In genomic region chr22:38489561-38490133, GRCh38 we compare ENCODE assay signal across 14 cellular contexts. TPM values are rescaled to one million over a fixed set of nuclear protein-coding genes. Genes with fewer than 3 reads are reported as not detected.
DNase-seq lines count a peak whose midpoint lies in the region; ATAC-seq, FAIRE-seq and TF ChIP-seq lines count a peak whose summit lies in the region.
"Had no signal": no experiment of that assay in that cellular context is flagged by ENCODE, and none has a peak within 500 bp of the region (broad histone marks: within the 10 kb centered on the region; RNA-seq: fewer than 3 reads in every experiment).

No MANE protein-coding gene starts in this region.

- H3K36me3 ChIP-seq in sigmoid colon (peaks cover 56 to 100% (median 92%) of the 10 kb centered on the region in 4 donors), pancreas (peaks cover 28 to 97% (median 80%) of the 10 kb centered on the region in 3 donors)

- no peak for TF ChIP-seq EP300 in sigmoid colon (IDR thresholded peaks at IDR 0.05)

- peak overlapping the region; percentile 48 for H3K27ac Mint-ChIP-seq in activated CD4-positive, alpha-beta T cell treated with anti-CD3 and anti-CD28 coated beads, Interleukin-2, amount 10 ng/mL, durations not matched to agents 24 days and 14 days
- H3K27ac Mint-ChIP-seq in IgD-negative memory B cell, result peak overlapping the region in 2 of 3 donors; percentile 5 to 55
- H3K27ac Mint-ChIP-seq in endothelial cell (ENCODE audit: unreplicated experiment), result peak overlapping the region; percentile 19

- no peak for FAIRE-seq in pancreas (lab: Jason Lieb, UNC)

- DNase-seq in activated CD4-positive, alpha-beta T cell treated with anti-CD3 and anti-CD28 coated beads, Interleukin-2, amount 10 ng/mL, durations not matched to agents 24 days and 14 days, result no peak
- no peak for DNase-seq in activated CD4-positive, alpha-beta T cell treated with anti-CD3 and anti-CD28 coated beads, Interleukin-2, amount 50 U/mL, for 1 hour
- DNase-seq in endothelial cell (ENCODE audit: low spot score) (no peak), sigmoid colon (no peak), HT-29 (ENCODE audit: low spot score) (no peak), NCI-H748 (lab: John Stamatoyannopoulos, UW; ENCODE audit: unreplicated experiment) (no peak), pancreas (no peak)
- DNase-seq: KBM-7, lower lobe of right lung, NCI-H1930, thyroid gland had no signal

- no peaks in the 10 kb centered on the region for H3K27me3 Mint-ChIP-seq in activated CD4-positive, alpha-beta T cell treated with anti-CD3 and anti-CD28 coated beads, Interleukin-2, amount 10 ng/mL, durations not matched to agents 24 days and 14 days
- H3K27me3 Mint-ChIP-seq in IgD-negative memory B cell (no peaks in the 10 kb centered on the region), endothelial cell (ENCODE audit: unreplicated experiment) (peaks cover 3% of the 10 kb centered on the region)

- no peaks in the 10 kb centered on the region for H3K9me3 Mint-ChIP-seq in activated CD4-positive, alpha-beta T cell treated with anti-CD3 and anti-CD28 coated beads, Interleukin-2, amount 10 ng/mL, durations not matched to agents 24 days and 14 days
- no peaks in the 10 kb centered on the region for H3K9me3 Mint-ChIP-seq in IgD-negative memory B cell
- H3K9me3 Mint-ChIP-seq in endothelial cell (ENCODE audit: unreplicated experiment), result no peaks in the 10 kb centered on the region

- no peak overlapping the region for H3K4me3 ChIP-seq in sigmoid colon
- H3K4me3 ChIP-seq in pancreas, result no peak overlapping the region
- H3K4me3 ChIP-seq: HAP-1, lower lobe of right lung, thyroid gland had no signal

- ATAC-seq in pancreas, result no peak

- TF ChIP-seq CTCF in endothelial cell (IDR thresholded peaks at IDR 0.05; ENCODE audit: unreplicated experiment) (no peak), sigmoid colon (IDR thresholded peaks at IDR 0.05) (no peak), pancreas (IDR thresholded peaks at IDR 0.05) (no peak)

- H3K9me3 ChIP-seq in sigmoid colon (no peaks in the 10 kb centered on the region), pancreas (no peaks in the 10 kb centered on the region)
- H3K9me3 ChIP-seq: HAP-1, lower lobe of right lung, thyroid gland had no signal

- H3K4me1 ChIP-seq in sigmoid colon, result peaks cover 0 to 23% (median 19%) of the 10 kb centered on the region in 4 donors
- peaks cover 7 to 15% (median 15%) of the 10 kb centered on the region in 3 donors for H3K4me1 ChIP-seq in pancreas
- H3K4me1 ChIP-seq: HAP-1, thyroid gland had no signal

- H3K4me1 Mint-ChIP-seq in activated CD4-positive, alpha-beta T cell treated with anti-CD3 and anti-CD28 coated beads, Interleukin-2, amount 10 ng/mL, durations not matched to agents 24 days and 14 days, result peaks cover 36% of the 10 kb centered on the region
- H3K4me1 Mint-ChIP-seq in IgD-negative memory B cell (peaks cover 0 to 5% (median 3%) of the 10 kb centered on the region in 3 donors), endothelial cell (ENCODE audit: unreplicated experiment) (peaks cover 7% of the 10 kb centered on the region)

- WGBS in sigmoid colon, 2 donors, result 89% methylated on average over 6 of the region's 6 CpGs
- WGBS in pancreas, 2 donors, result 79 to 82% methylated on average over 6 of the region's 6 CpGs

- H3K27me3 ChIP-seq in sigmoid colon (no peaks in the 10 kb centered on the region), pancreas (no peaks in the 10 kb centered on the region)
- H3K27me3 ChIP-seq: thyroid gland had no signal

- H3K27ac ChIP-seq in sigmoid colon (peak overlapping the region in 3 of 4 donors; percentile 66 to 78 (median 72)), pancreas (no peak overlapping the region)
- H3K27ac ChIP-seq: lower lobe of right lung, thyroid gland had no signal

- TF ChIP-seq POLR2A in sigmoid colon (IDR thresholded peaks at IDR 0.05), result no peak

- H3K36me3 Mint-ChIP-seq in activated CD4-positive, alpha-beta T cell treated with anti-CD3 and anti-CD28 coated beads, Interleukin-2, amount 10 ng/mL, durations not matched to agents 24 days and 14 days (ENCODE audit: low read depth), result peaks cover 83% of the 10 kb centered on the region
- peaks cover 7% of the 10 kb centered on the region for H3K36me3 Mint-ChIP-seq in IgD-negative memory B cell
- H3K36me3 Mint-ChIP-seq in endothelial cell (ENCODE audit: low read depth, unreplicated experiment), result peaks cover 51% of the 10 kb centered on the region

- intact Hi-C loops in activated CD4-positive, alpha-beta T cell treated with anti-CD3 and anti-CD28 coated beads, Interleukin-2, amount 10 ng/mL, durations not matched to agents 24 days and 14 days (cut with micrococcal nuclease), result loop anchor here (2.0 kb wide), 1 partner anchor 17 kb away; the partner anchor contains the start of gene DDX17
- intact Hi-C loops in sigmoid colon (cut with DNase I), result no loop called here
- intact Hi-C loops in pancreas (cut with DNase I), result no loop called here

- peak overlapping the region; percentile 19 for H3K4me3 Mint-ChIP-seq in activated CD4-positive, alpha-beta T cell treated with anti-CD3 and anti-CD28 coated beads, Interleukin-2, amount 10 ng/mL, durations not matched to agents 24 days and 14 days
- H3K4me3 Mint-ChIP-seq in IgD-negative memory B cell (no peak overlapping the region), endothelial cell (ENCODE audit: unreplicated experiment) (peak overlapping the region; percentile 51)

RNA-seq across cellular contexts. Expression of gene DDX17, which starts 16.5 kb away (rescaled TPM):
- 373 and 374 TPM in 2 replicates for total RNA-seq in activated CD4-positive, alpha-beta T cell treated with anti-CD3 and anti-CD28 coated beads, Interleukin-2, amount 10 ng/mL, durations not matched to agents 24 days and 14 days
- 55.9 TPM for polyA plus RNA-seq in IgD-negative memory B cell
- 492 TPM for total RNA-seq in endothelial cell (ENCODE audit: unreplicated experiment)
- total RNA-seq in sigmoid colon, result 100 to 1,000 TPM; 504 to 630 (median 591) TPM
- polyA plus RNA-seq in sigmoid colon, result 100 to 1,000 TPM in 1 of 3 donors, 10 to 100 TPM in 2; 54.7 to 175 (median 62.0) TPM
- 630 and 723 TPM in 2 replicates for total RNA-seq in HT-29 (2014; rRNA removed; shearing (Covaris generic))
- total RNA-seq in pancreas, result 100 to 1,000 TPM; 167 to 331 (median 206) TPM
- 100 to 1,000 TPM; 164 to 242 TPM for polyA plus RNA-seq in pancreas

RNA-seq across cellular contexts. Expression of gene KDELR3, which starts 21.8 kb away (rescaled TPM):
- 1.1 and 1.3 TPM in 2 replicates for total RNA-seq in activated CD4-positive, alpha-beta T cell treated with anti-CD3 and anti-CD28 coated beads, Interleukin-2, amount 10 ng/mL, durations not matched to agents 24 days and 14 days
- polyA plus RNA-seq in IgD-negative memory B cell (0.56 TPM), sigmoid colon (10 to 100 TPM in 2 of 3 donors, 1 to 10 TPM in 1; 7.4 to 14.3 (median 10.2) TPM), pancreas (1 to 10 TPM; 2.9 to 4.9 TPM)
- total RNA-seq in endothelial cell (ENCODE audit: unreplicated experiment) (3.7 TPM), sigmoid colon (1 to 10 TPM; 2.5 to 5.5 (median 2.9) TPM), pancreas (10 to 100 TPM in 2 of 6 donors, 1 to 10 TPM in 4; 4.7 to 14.6 (median 8.2) TPM)
- 20.0 and 31.4 TPM in 2 replicates for total RNA-seq in HT-29 (2014; rRNA removed; shearing (Covaris generic))

RNA-seq across cellular contexts. Expression of gene KCNJ4, which starts 34.6 kb away (rescaled TPM):
- total RNA-seq in activated CD4-positive, alpha-beta T cell treated with anti-CD3 and anti-CD28 coated beads, Interleukin-2, amount 10 ng/mL, durations not matched to agents 24 days and 14 days, result not detected in 2 replicates
- polyA plus RNA-seq in IgD-negative memory B cell, result not detected
- total RNA-seq in endothelial cell (ENCODE audit: unreplicated experiment), result 0.21 TPM
- not detected for total RNA-seq in sigmoid colon
- under 1 TPM in 1 of 3 donors, not detected in 2; 0.03 TPM for polyA plus RNA-seq in sigmoid colon
- 0.08 TPM in 1 of 2 replicates, not detected in the other for total RNA-seq in HT-29 (2014; rRNA removed; shearing (Covaris generic))
- total RNA-seq in pancreas, result not detected
- polyA plus RNA-seq in pancreas, result not detected
- total RNA-seq: activated CD8-positive, alpha-beta memory T cell treated with anti-CD3 and anti-CD28 coated beads for 36 hours; lower lobe of right lung; thyroid gland had no signal

Comparison
In these comparisons a context has a peak if more than half of its experiments do, and no peak if none do; other contexts are left out.
1. H3K4me3 Mint-ChIP-seq: peak in activated CD4-positive, alpha-beta T cell treated with anti-CD3 and anti-CD28 coated beads, Interleukin-2, amount 10 ng/mL, durations not matched to agents 24 days and 14 days (single experiment) and endothelial cell (single experiment); none in IgD-negative memory B cell (0 of 4).
2. H3K27ac ChIP-seq: peak in sigmoid colon (3 of 4); none in pancreas (0 of 4).
3. Peak in every context shown above with its lines, with median percentiles within 50 percentile points of each other: H3K27ac Mint-ChIP-seq.